Comparison of ENCODE assay signal across 18 cellular contexts in the genomic region with DNA sequence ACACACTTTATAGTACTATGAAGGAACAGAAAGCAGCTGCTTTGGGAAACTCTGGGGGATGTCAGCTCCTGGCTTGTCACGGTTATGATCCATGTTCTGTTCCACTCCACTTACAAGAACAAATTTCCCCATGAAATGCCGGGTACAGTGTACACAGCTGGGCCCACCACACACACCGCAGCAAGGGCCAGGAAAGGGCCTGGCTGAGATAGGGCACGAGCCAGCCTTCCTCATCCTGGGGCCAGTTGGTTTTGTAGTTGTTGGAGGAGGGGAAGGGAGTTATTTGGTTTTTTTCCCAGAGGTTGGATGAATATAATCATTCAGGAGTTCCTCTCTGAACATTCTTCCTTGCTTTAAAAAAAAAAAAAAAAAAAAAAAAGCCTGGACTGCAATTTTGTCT. TPM values are rescaled to one million over a fixed set of nuclear protein-coding genes. Genes with fewer than 3 reads are reported as not detected.
DNase-seq lines count a peak whose midpoint lies in the region; ATAC-seq and TF ChIP-seq lines count a peak whose summit lies in the region.
"Had no signal": no experiment of that assay in that cellular context is flagged by ENCODE, and none has a peak within 500 bp of the region (broad histone marks: within the 10 kb centered on the region; RNA-seq: fewer than 3 reads in every experiment).

No MANE protein-coding gene starts in this region.

- no peak overlapping the region for H3K9ac ChIP-seq in parathyroid adenoma

- H3K36me3 ChIP-seq in right atrium auricular region = no peaks in the 10 kb centered on the region
- H3K36me3 ChIP-seq in parathyroid adenoma (ENCODE audit: control insufficient read depth, insufficient read depth, low read length) = no peaks in the 10 kb centered on the region

- H3K4me1 ChIP-seq in right atrium auricular region = peaks cover 0 to 56% of the 10 kb centered on the region in 2 donors
- peaks cover 40% of the 10 kb centered on the region for H3K4me1 ChIP-seq in parathyroid adenoma

- peak overlapping the region; percentile 82 for H2AFZ ChIP-seq in parathyroid adenoma

- no peak overlapping the region for H3K4me3 ChIP-seq in right atrium auricular region
- no peak overlapping the region for H3K4me3 ChIP-seq in parathyroid adenoma (ENCODE audit: low read depth, low read length)
- H3K4me3 ChIP-seq: SK-N-MC had no signal

- intact Hi-C loops in Right ventricle myocardium inferior (cut with DNase I) = loop anchor here (5.0 kb wide), 3 partner anchors 39 to 71 kb away; a partner anchor contains a TSS
- intact Hi-C loops in cardiac septum (cut with DNase I) = no loop called here

- H3K27me3 ChIP-seq in right atrium auricular region (no peaks in the 10 kb centered on the region), parathyroid adenoma (ENCODE audit: control insufficient read depth, insufficient read depth, low read length) (no peaks in the 10 kb centered on the region)

- DNase-seq in Right ventricle myocardium inferior (ENCODE audit: missing footprints) (no peak), cardiac septum (ENCODE audit: low spot score) (no peak), right atrium auricular region (ENCODE audit: low spot score) (no peak), inferior parietal cortex (ENCODE audit: extremely low spot score) (no peak)
- DNase-seq in activated T-cell treated with anti-CD3 and anti-CD28 coated beads, Interleukin-2, amount 50 U/mL, for 1 hour = no peak
- DNase-seq: activated CD4-positive, alpha-beta T cell treated with anti-CD3 and anti-CD28 coated beads for 36 hours; activated effector memory CD4-positive, alpha-beta T cell treated with anti-CD3 and anti-CD28 coated beads, Interleukin-2, amount 50 U/mL, for 16 hours; anterior cingulate cortex; C1 segment of cervical spinal cord; endodermal cell; NCI-H1436 treated with DMSO at 0.1 percent for 48 hours; NCI-H2171 treated with DMSO at 0.1 percent for 48 hours; NCI-H748 treated with DMSO at 0.1 percent for 48 hours; T-helper 9 cell had no signal

- peaks cover 0 to 3% of the 10 kb centered on the region in 2 donors for H3K9me3 ChIP-seq in right atrium auricular region
- H3K9me3 ChIP-seq in parathyroid adenoma (ENCODE audit: control insufficient read depth, low read length) = no peaks in the 10 kb centered on the region

- peak overlapping the region; percentile 62 to 65 for H3K27ac ChIP-seq in right atrium auricular region
- H3K27ac ChIP-seq in parathyroid adenoma = peak overlapping the region; percentile 84
- H3K27ac ChIP-seq: SK-N-MC had no signal

- no peaks in the 10 kb centered on the region for H3K79me2 ChIP-seq in parathyroid adenoma

- ATAC-seq in Right ventricle myocardium inferior (peak; percentile 70), HG02870 (IDR thresholded peaks at IDR 0.05; ENCODE audit: unreplicated experiment) (no peak), HG02970 (IDR thresholded peaks at IDR 0.05; ENCODE audit: low FRiP score, unreplicated experiment) (no peak)
- ATAC-seq: activated CD4-positive, alpha-beta T cell treated with anti-CD3 and anti-CD28 coated beads for 36 hours had no signal

- H3K4me2 ChIP-seq in parathyroid adenoma (ENCODE audit: low read length) = no peak overlapping the region

- TF ChIP-seq CTCF in right atrium auricular region (IDR thresholded peaks at IDR 0.05) (no peak), parathyroid adenoma (IDR thresholded peaks at IDR 0.05) (no peak)

RNA-seq across cellular contexts. Expression of a gene that starts 56.8 kb away (rescaled TPM):
- 5.4 TPM for total RNA-seq in Right ventricle myocardium inferior
- total RNA-seq in cardiac septum = 6.6 TPM
- 1 to 10 TPM; 2.4 to 3.9 TPM for total RNA-seq in right atrium auricular region
